Comparison of ENCODE assay signal across 7 cellular contexts in the genomic region with DNA sequence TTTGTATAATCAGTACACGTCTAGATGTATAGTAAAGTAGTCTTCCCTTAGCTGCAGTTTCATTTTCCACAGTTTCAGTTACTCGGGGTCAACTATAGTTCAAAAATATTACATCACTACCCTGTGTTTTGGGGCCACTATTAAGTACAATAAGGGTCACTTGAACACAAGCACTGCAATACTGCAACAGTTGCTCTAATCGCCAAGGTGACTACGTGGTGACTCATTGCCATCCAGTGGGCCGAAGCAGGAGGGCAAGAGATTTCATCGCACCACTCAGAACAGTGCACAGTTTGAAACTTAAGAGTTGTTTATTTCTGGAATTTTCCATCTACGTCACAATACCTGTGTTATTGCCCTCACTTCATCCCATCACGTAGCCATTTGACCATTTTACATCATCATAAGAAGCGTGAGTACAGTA. TPM values are rescaled to one million over a fixed set of nuclear protein-coding genes. Genes with fewer than 3 reads are reported as not detected.
A peak's percentile ranks its signal among the peaks of the same experiment; 100 is the strongest.
DNase-seq lines count a peak whose midpoint lies in the region; ATAC-seq, FAIRE-seq and TF ChIP-seq lines count a peak whose summit lies in the region.

A gene (plus strand): TSS at position 379 of the 424 bp plus-strand sequence. CDS start 18,994 bp downstream, outside the sequence.

- H3K9me2 ChIP-seq in GM23338 (ENCODE audit: insufficient read depth) = 0 out of 2 replicates have a peak, but pooled peaks cover 6% of the 10 kb centered on the region

- DNase-seq in GM23338 (ENCODE audit: low spot score) (peak; percentile 33), LHCN-M2 (ENCODE audit: low read depth) (peak; percentile 93), astrocyte (ENCODE audit: low read depth) (peak; percentile 88), hippocampal formation (lab: John Stamatoyannopoulos, UW) (no peak)
- DNase-seq in activated T-cell treated with anti-CD3 and anti-CD28 coated beads, Interleukin-2, amount 50 U/mL, for 4 hours = no peak

- H4K20me1 ChIP-seq in GM23338 (replicated peaks; ENCODE audit: insufficient read depth) (no peaks in the 10 kb centered on the region), astrocyte (ENCODE audit: insufficient read depth, low read length) (no peaks in the 10 kb centered on the region)

- peak; percentile 80 for ATAC-seq in GM23338
- ATAC-seq in activated T-cell treated with anti-CD3 and anti-CD28 coated beads, Interleukin-2, amount 50 U/mL, for 4 hours = no peak

- H3K9me3 Mint-ChIP-seq in GM23338 (no peaks in the 10 kb centered on the region), astrocyte (ENCODE audit: unreplicated experiment) (peaks cover 2% of the 10 kb centered on the region)
- H3K9me3 Mint-ChIP-seq in activated T-cell treated with anti-CD3 and anti-CD28 coated beads, Interleukin-2, amount 50 U/mL, for 4 hours = no peaks in the 10 kb centered on the region

- H3K36me3 ChIP-seq in GM23338 (ENCODE audit: insufficient read depth) (no peaks in the 10 kb centered on the region), astrocyte (ENCODE audit: insufficient read depth, low read length) (no peaks in the 10 kb centered on the region), liver (ENCODE audit: control insufficient read depth in 4 of 4, insufficient read depth in 3 of 4, low read depth in 1 of 4, low read length in 3 of 4) (no peaks in the 10 kb centered on the region)

- no peaks in the 10 kb centered on the region for H3F3A ChIP-seq in GM23338 (replicated peaks; ENCODE audit: low read depth)

- no peak within 1 kb of the TSS for H3K9ac ChIP-seq in astrocyte (ENCODE audit: low read length)
- H3K9ac ChIP-seq in liver (ENCODE audit: low read depth in 1 of 2, low read length in 2 of 2) = no peak within 1 kb of the TSS

- H3K4me1 ChIP-seq in GM23338 (ENCODE audit: insufficient read depth) (0 out of 2 replicates have a peak, but pooled peaks cover 8% of the 10 kb centered on the region), astrocyte (ENCODE audit: insufficient read depth, low read length) (no peaks in the 10 kb centered on the region), liver (ENCODE audit: control insufficient read depth in 4 of 4, insufficient read depth in 4 of 4, low read length in 3 of 4) (no peaks in the 10 kb centered on the region)

- TF ChIP-seq CTCF in GM12872 (IDR thresholded peaks at IDR 0.05; ENCODE audit: insufficient read depth, low read depth, low read length) (peak; percentile 10; the same call in 1 of the 3 replicates), GM23338 (conservative IDR thresholded peaks at IDR 0.05; ENCODE audit: low read depth in 2 of 2) (peak; percentile 43 to 68; a peak in 3 of 4 replicates), astrocyte (IDR thresholded peaks at IDR 0.05; ENCODE audit: insufficient read depth, low read depth, low read length) (peak; percentile 18), liver (IDR thresholded peaks at IDR 0.05; ENCODE audit: low read depth, low read length, missing input control) (peak; percentile 36)

- 45% methylated on average over 9 of the region's 9 CpGs for WGBS in liver

- H3K27me3 ChIP-seq in GM23338 (ENCODE audit: insufficient read depth) (no peaks in the 10 kb centered on the region), astrocyte (ENCODE audit: insufficient read depth, low read length) (no peaks in the 10 kb centered on the region), liver (ENCODE audit: control insufficient read depth in 4 of 4, insufficient read depth in 4 of 4, low read length in 3 of 4) (peaks cover 0 to 4% (median 0%) of the 10 kb centered on the region in 4 donors)

- no peak within 1 kb of the TSS for H3K27ac ChIP-seq in GM23338 (ENCODE audit: low read depth)
- H3K27ac ChIP-seq in astrocyte (ENCODE audit: low read depth, low read length) = no peak within 1 kb of the TSS
- H3K27ac ChIP-seq in liver (ENCODE audit: low read depth in 1 of 2, low read length in 2 of 2) = no peak within 1 kb of the TSS

- H3K4me3 Mint-ChIP-seq in GM23338 (no peak within 1 kb of the TSS), astrocyte (ENCODE audit: unreplicated experiment) (no peak within 1 kb of the TSS)
- H3K4me3 Mint-ChIP-seq in activated T-cell treated with anti-CD3 and anti-CD28 coated beads, Interleukin-2, amount 50 U/mL, for 4 hours = no peak within 1 kb of the TSS

- H3K4me2 ChIP-seq in GM23338 (no peak within 1 kb of the TSS), astrocyte (ENCODE audit: low read length) (peak within 1 kb of the TSS; percentile 36)

- H3K4me3 ChIP-seq in GM23338 (no peak within 1 kb of the TSS), astrocyte (ENCODE audit: insufficient read depth, low read depth, low read length) (no peak within 1 kb of the TSS), liver (ENCODE audit: low read depth in 1 of 3, low read length in 3 of 3) (no peak within 1 kb of the TSS)

- H3K27me3 Mint-ChIP-seq in GM23338 (ENCODE audit: insufficient read depth, low read depth, poor library complexity) (peaks cover 4% of the 10 kb centered on the region), astrocyte (ENCODE audit: low read depth, unreplicated experiment) (peaks cover 2% of the 10 kb centered on the region)
- H3K27me3 Mint-ChIP-seq in activated T-cell treated with anti-CD3 and anti-CD28 coated beads, Interleukin-2, amount 50 U/mL, for 4 hours (ENCODE audit: low read depth) = peaks cover 12% of the 10 kb centered on the region

- no peak within 1 kb of the TSS for H2AFZ ChIP-seq in GM23338
- H2AFZ ChIP-seq in astrocyte (ENCODE audit: low read depth, low read length) = no peak within 1 kb of the TSS

- H3K4me1 Mint-ChIP-seq in GM23338 (peaks cover 4% of the 10 kb centered on the region), astrocyte (ENCODE audit: low read depth, unreplicated experiment) (peaks cover 4% of the 10 kb centered on the region)
- no peaks in the 10 kb centered on the region for H3K4me1 Mint-ChIP-seq in activated T-cell treated with anti-CD3 and anti-CD28 coated beads, Interleukin-2, amount 50 U/mL, for 4 hours (ENCODE audit: low read depth)

- no peak within 1 kb of the TSS for H3K27ac Mint-ChIP-seq in GM23338
- peak within 1 kb of the TSS; percentile 4 for H3K27ac Mint-ChIP-seq in astrocyte (ENCODE audit: unreplicated experiment)

- peak; percentile 75 to 77 for TF ChIP-seq RAD21 in liver (IDR thresholded peaks at IDR 0.05)

- H3K9me3 ChIP-seq in astrocyte (ENCODE audit: insufficient read depth, low read depth, low read length) = no peaks in the 10 kb centered on the region
- H3K9me3 ChIP-seq in liver (ENCODE audit: control insufficient read depth in 4 of 4, low read length in 3 of 4) = no peaks in the 10 kb centered on the region

- peak; percentile 73 for FAIRE-seq in astrocyte (lab: Jason Lieb, UNC)

- H3K79me2 ChIP-seq in GM23338 (replicated peaks; ENCODE audit: insufficient read depth) = no peaks in the 10 kb centered on the region
- no peaks in the 10 kb centered on the region for H3K79me2 ChIP-seq in astrocyte (ENCODE audit: insufficient read depth, low read length)

- no peaks in the 10 kb centered on the region for H3K36me3 Mint-ChIP-seq in GM23338 (ENCODE audit: low read depth)
- no peaks in the 10 kb centered on the region for H3K36me3 Mint-ChIP-seq in astrocyte (ENCODE audit: low read depth, unreplicated experiment)
- no peaks in the 10 kb centered on the region for H3K36me3 Mint-ChIP-seq in activated T-cell treated with anti-CD3 and anti-CD28 coated beads, Interleukin-2, amount 50 U/mL, for 4 hours (ENCODE audit: insufficient read depth)

TF ChIP-seq in GM23338, 12 proteins besides CTCF, POLR2A, EP300 and RAD21 (continues in another document):
- TF ChIP-seq EZH2 (IDR thresholded peaks at IDR 0.05; ENCODE audit: low read depth, unreplicated experiment) = no peak
- TF ChIP-seq NANOG (IDR thresholded peaks at IDR 0.05; ENCODE audit: borderline replicate concordance) = no peak

TF ChIP-seq in liver, 16 proteins besides CTCF, POLR2A, EP300 and RAD21 (continues in another document):
- TF ChIP-seq GABPA (IDR thresholded peaks at IDR 0.05 in 1 of 2, conservative IDR thresholded peaks at IDR 0.05 in 1 of 2) (no peak), HNF4A (conservative IDR thresholded peaks at IDR 0.05) (peak in 1 of 2 donors; percentile 30), YY1 (IDR thresholded peaks at IDR 0.05) (no peak), EGR1 (IDR thresholded peaks at IDR 0.05; ENCODE audit: low read depth in 2 of 2) (no peak), NR2F2 (IDR thresholded peaks at IDR 0.05) (no peak), JUND (IDR thresholded peaks at IDR 0.05) (peak; percentile 44 to 50), RXRA (IDR thresholded peaks at IDR 0.05) (peak; percentile 40 to 69)
- TF ChIP-seq, protein P1, sequence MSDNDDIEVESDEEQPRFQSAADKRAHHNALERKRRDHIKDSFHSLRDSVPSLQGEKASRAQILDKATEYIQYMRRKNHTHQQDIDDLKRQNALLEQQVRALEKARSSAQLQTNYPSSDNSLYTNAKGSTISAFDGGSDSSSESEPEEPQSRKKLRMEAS (IDR thresholded peaks at IDR 0.05) = no peak
- TF ChIP-seq, protein P2, sequence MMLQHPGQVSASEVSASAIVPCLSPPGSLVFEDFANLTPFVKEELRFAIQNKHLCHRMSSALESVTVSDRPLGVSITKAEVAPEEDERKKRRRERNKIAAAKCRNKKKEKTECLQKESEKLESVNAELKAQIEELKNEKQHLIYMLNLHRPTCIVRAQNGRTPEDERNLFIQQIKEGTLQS (IDR thresholded peaks at IDR 0.05) = peak; percentile 38

RNA-seq across cellular contexts. Expression of the gene that starts here (rescaled TPM):
- not detected in 2 replicates for total RNA-seq in GM23338 (2014; rRNA removed; shearing (Covaris generic))
- polyA plus RNA-seq in GM23338 (2016; fragmentation: Nextera tagmentation; extraction: Ambion mirVana) (not detected in 2 replicates), liver (not detected)
- total RNA-seq in LHCN-M2 (2014; rRNA removed) (0.40 TPM in 1 of 2 replicates, not detected in the other), astrocyte (not detected in 2 replicates), liver (not detected)
- polyA plus RNA-seq in LHCN-M2 (2012) = not detected
- total RNA-seq in activated T-cell treated with anti-CD3 and anti-CD28 coated beads, Interleukin-2, amount 50 U/mL, for 4 hours = not detected

Comparison
In these comparisons a context has a peak if more than half of its experiments do, and no peak if none do; other contexts are left out.
1. Peak in DNase-seq and ATAC-seq in GM23338; RNA of the gene not detected or under 1 TPM.
2. Peak in DNase-seq in LHCN-M2; RNA of the gene not detected or under 1 TPM.
3. Peak in DNase-seq and H3K4me2 ChIP-seq in astrocyte; RNA of the gene not detected or under 1 TPM.